ENCODE assay signal across 17 cellular contexts in the genomic region with DNA sequence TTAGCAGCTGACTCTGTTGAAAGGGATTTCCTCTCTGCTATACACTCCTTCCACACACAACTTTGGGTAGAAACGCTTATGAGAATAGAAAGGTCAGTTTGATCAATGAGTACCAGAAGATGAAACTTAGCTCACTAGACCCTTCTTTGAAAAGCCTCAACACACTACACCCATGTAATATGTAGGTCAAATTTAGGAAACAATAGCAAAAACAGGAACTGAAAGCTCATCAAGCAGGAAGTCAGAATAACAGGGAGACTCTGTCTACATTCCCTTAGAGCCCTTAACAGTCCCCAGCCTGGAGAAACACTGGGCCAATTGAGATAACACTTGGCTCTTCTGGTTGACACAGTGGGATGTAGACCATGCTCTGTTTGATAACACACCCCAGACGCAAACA. TPM values are rescaled to one million over a fixed set of nuclear protein-coding genes. Genes with fewer than 3 reads are reported as not detected.
DNase-seq lines count a peak whose midpoint lies in the region; ATAC-seq and TF ChIP-seq lines count a peak whose summit lies in the region.
"Had no signal": no experiment of that assay in that cellular context is flagged by ENCODE, and none has a peak within 500 bp of the region (broad histone marks: within the 10 kb centered on the region; RNA-seq: fewer than 3 reads in every experiment).

No MANE protein-coding gene starts in this region.

- no peak overlapping the region for H3K4me3 Mint-ChIP-seq in activated naive CD8-positive, alpha-beta T cell treated with anti-CD3 and anti-CD28 coated beads, Interleukin-2, amount 50 U/mL, for 24 hours
- H3K4me3 Mint-ChIP-seq: activated naive CD8-positive, alpha-beta T cell treated with anti-CD3 and anti-CD28 coated beads for 36 hours; central memory CD8-positive, alpha-beta T cell had no signal

- H3K27me3 Mint-ChIP-seq in activated naive CD8-positive, alpha-beta T cell treated with anti-CD3 and anti-CD28 coated beads, Interleukin-2, amount 50 U/mL, for 24 hours: peaks cover 1% of the 10 kb centered on the region
- H3K27me3 Mint-ChIP-seq: central memory CD8-positive, alpha-beta T cell had no signal

- H3K4me3 ChIP-seq in Karpas-422 (ENCODE audit: low read length) (no peak overlapping the region), brain microvascular endothelial cell (ENCODE audit: low read depth, low read length) (no peak overlapping the region)
- H3K4me3 ChIP-seq: psoas muscle, SJSA1 had no signal

- no peaks in the 10 kb centered on the region for H3K36me3 Mint-ChIP-seq in activated naive CD8-positive, alpha-beta T cell treated with anti-CD3 and anti-CD28 coated beads, Interleukin-2, amount 50 U/mL, for 24 hours (ENCODE audit: low read depth)
- H3K36me3 Mint-ChIP-seq: activated naive CD8-positive, alpha-beta T cell treated with anti-CD3 and anti-CD28 coated beads for 36 hours had no signal

- H3K9me3 Mint-ChIP-seq in activated naive CD8-positive, alpha-beta T cell treated with anti-CD3 and anti-CD28 coated beads, Interleukin-2, amount 50 U/mL, for 24 hours: no peaks in the 10 kb centered on the region
- H3K9me3 Mint-ChIP-seq: activated naive CD8-positive, alpha-beta T cell treated with anti-CD3 and anti-CD28 coated beads for 36 hours; central memory CD8-positive, alpha-beta T cell had no signal

- H3K4me2 ChIP-seq in Karpas-422 (ENCODE audit: low read depth, low read length, poor library complexity, severe bottlenecking): no peak overlapping the region

- no peak for TF ChIP-seq CTCF in brain microvascular endothelial cell (IDR thresholded peaks at IDR 0.05; ENCODE audit: low read depth, low read length, missing control alignments)

- H3K27ac Mint-ChIP-seq in activated naive CD8-positive, alpha-beta T cell treated with anti-CD3 and anti-CD28 coated beads, Interleukin-2, amount 50 U/mL, for 24 hours: no peak overlapping the region
- H3K27ac Mint-ChIP-seq: activated naive CD8-positive, alpha-beta T cell treated with anti-CD3 and anti-CD28 coated beads for 36 hours had no signal

- peak; percentile 55 for DNase-seq in Karpas-422
- DNase-seq in dermis blood vessel endothelial cell: peak; percentile 22
- DNase-seq in brain microvascular endothelial cell: no peak
- DNase-seq in NCI-H2029 (lab: John Stamatoyannopoulos, UW): no peak
- DNase-seq in NCI-H526 (lab: John Stamatoyannopoulos, UW): no peak
- DNase-seq in activated naive CD8-positive, alpha-beta T cell treated with anti-CD3 and anti-CD28 coated beads, Interleukin-2, amount 50 U/mL, for 24 hours: no peak
- DNase-seq: activated naive CD8-positive, alpha-beta T cell treated with anti-CD3 and anti-CD28 coated beads for 36 hours; C1 segment of cervical spinal cord; glutamatergic neuron; NCI-H1417 treated with DMSO at 0.1 percent for 48 hours; psoas muscle; stimulated activated CD4-positive, alpha-beta T cell treated with anti-CD3 and anti-CD28 coated beads, Interleukin-1b, Interleukin-23, amount 100 ng/mL, for 48 hours; WERI-Rb-1 had no signal

- in situ Hi-C loops in brain microvascular endothelial cell (cut with HindIII; ENCODE audit: low pct_ligation_motif_present, low sequenced_read_pairs): no loop called here

- H3K4me1 ChIP-seq in Karpas-422 (ENCODE audit: low read length): peaks cover 8% of the 10 kb centered on the region
- H3K4me1 ChIP-seq: psoas muscle, SJSA1 had no signal

- H3K27ac ChIP-seq in Karpas-422 (ENCODE audit: low read length) (no peak overlapping the region), brain microvascular endothelial cell (no peak overlapping the region)
- H3K27ac ChIP-seq: psoas muscle, SJSA1, WERI-Rb-1 had no signal

- no peak overlapping the region for H2AFZ ChIP-seq in Karpas-422 (ENCODE audit: low read length)

- no peaks in the 10 kb centered on the region for H3K36me3 ChIP-seq in Karpas-422 (ENCODE audit: insufficient read depth, low read length)
- peaks cover 31% of the 10 kb centered on the region for H3K36me3 ChIP-seq in brain microvascular endothelial cell (replicated peaks)
- H3K36me3 ChIP-seq: SJSA1, WERI-Rb-1 had no signal

- peaks cover 6% of the 10 kb centered on the region for H3K4me1 Mint-ChIP-seq in activated naive CD8-positive, alpha-beta T cell treated with anti-CD3 and anti-CD28 coated beads, Interleukin-2, amount 50 U/mL, for 24 hours
- H3K4me1 Mint-ChIP-seq: activated naive CD8-positive, alpha-beta T cell treated with anti-CD3 and anti-CD28 coated beads for 36 hours; central memory CD8-positive, alpha-beta T cell had no signal

- H3K79me2 ChIP-seq in Karpas-422 (ENCODE audit: low read length): no peaks in the 10 kb centered on the region

- no peak overlapping the region for H3K9ac ChIP-seq in Karpas-422 (ENCODE audit: low read length)

- no peaks in the 10 kb centered on the region for H3K9me2 ChIP-seq in Karpas-422 (replicated peaks; ENCODE audit: insufficient read depth, low read length)

- no peaks in the 10 kb centered on the region for H3K9me3 ChIP-seq in Karpas-422 (ENCODE audit: low read length)
- H3K9me3 ChIP-seq: psoas muscle, SJSA1 had no signal

- no peaks in the 10 kb centered on the region for H3K27me3 ChIP-seq in Karpas-422 (ENCODE audit: low read length)
- H3K27me3 ChIP-seq in brain microvascular endothelial cell (replicated peaks): no peaks in the 10 kb centered on the region
- H3K27me3 ChIP-seq: SJSA1 had no signal

- ATAC-seq in GM18498 (IDR thresholded peaks at IDR 0.05; ENCODE audit: unreplicated experiment) (peak; percentile 63), GM21423 (IDR thresholded peaks at IDR 0.05; ENCODE audit: unreplicated experiment) (peak; percentile 55)
- no peak for ATAC-seq in activated naive CD8-positive, alpha-beta T cell treated with anti-CD3 and anti-CD28 coated beads, Interleukin-2, amount 50 U/mL, for 24 hours
- ATAC-seq: psoas muscle had no signal

- no peaks in the 10 kb centered on the region for H4K20me1 ChIP-seq in Karpas-422 (ENCODE audit: insufficient read depth, low read depth, low read length)

RNA-seq across cellular contexts. Expression of a gene that starts 30.7 kb away (rescaled TPM):
- not detected in 2 replicates for total RNA-seq in Karpas-422 (2014; rRNA removed; shearing (Covaris generic); ENCODE audit: low replicate concordance)
- total RNA-seq in dermis blood vessel endothelial cell: 21.8 and 22.0 TPM in 2 replicates
- total RNA-seq: activated naive CD8-positive, alpha-beta T cell treated with anti-CD3 and anti-CD28 coated beads for 36 hours had no signal

RNA-seq across cellular contexts. Expression of a gene that starts 38.1 kb away (rescaled TPM):
- not detected in 2 replicates for total RNA-seq in Karpas-422 (2014; rRNA removed; shearing (Covaris generic); ENCODE audit: low replicate concordance)
- 56.4 and 79.0 TPM in 2 replicates for total RNA-seq in dermis blood vessel endothelial cell

RNA-seq across cellular contexts. Expression of a gene that starts 57.2 kb away (rescaled TPM):
- total RNA-seq in Karpas-422 (2014; rRNA removed; shearing (Covaris generic); ENCODE audit: low replicate concordance): 0.30 and 1.2 TPM in 2 replicates
- 31.7 and 52.4 TPM in 2 replicates for total RNA-seq in dermis blood vessel endothelial cell
- total RNA-seq: activated naive CD8-positive, alpha-beta T cell treated with anti-CD3 and anti-CD28 coated beads for 36 hours had no signal

Comparison
In these comparisons a context has a peak if more than half of its experiments do, and no peak if none do; other contexts are left out.
1. DNase-seq: peak in Karpas-422 (single experiment) and dermis blood vessel endothelial cell (single experiment); none in brain microvascular endothelial cell (single experiment), NCI-H2029 (single experiment), NCI-H526 (0 of 2) and activated naive CD8-positive, alpha-beta T cell treated with anti-CD3 and anti-CD28 coated beads, Interleukin-2, amount 50 U/mL, for 24 hours (single experiment).
2. RNA of a gene that starts 30.7 kb away (total RNA-seq): 21.8 to 22.0 TPM in dermis blood vessel endothelial cell; not detected in Karpas-422; every median in the first group is over 10 times any median in the second.
3. RNA of a gene that starts 38.1 kb away (total RNA-seq): 56.4 to 79.0 TPM in dermis blood vessel endothelial cell; not detected in Karpas-422; every median in the first group is over 10 times any median in the second.
4. RNA of a gene that starts 57.2 kb away (total RNA-seq): 31.7 to 52.4 TPM in dermis blood vessel endothelial cell; 0.30 to 1.2 TPM in Karpas-422; every median in the first group is over 10 times any median in the second.